9 cellular contexts compared by ENCODE assay signal in the genomic region with DNA sequence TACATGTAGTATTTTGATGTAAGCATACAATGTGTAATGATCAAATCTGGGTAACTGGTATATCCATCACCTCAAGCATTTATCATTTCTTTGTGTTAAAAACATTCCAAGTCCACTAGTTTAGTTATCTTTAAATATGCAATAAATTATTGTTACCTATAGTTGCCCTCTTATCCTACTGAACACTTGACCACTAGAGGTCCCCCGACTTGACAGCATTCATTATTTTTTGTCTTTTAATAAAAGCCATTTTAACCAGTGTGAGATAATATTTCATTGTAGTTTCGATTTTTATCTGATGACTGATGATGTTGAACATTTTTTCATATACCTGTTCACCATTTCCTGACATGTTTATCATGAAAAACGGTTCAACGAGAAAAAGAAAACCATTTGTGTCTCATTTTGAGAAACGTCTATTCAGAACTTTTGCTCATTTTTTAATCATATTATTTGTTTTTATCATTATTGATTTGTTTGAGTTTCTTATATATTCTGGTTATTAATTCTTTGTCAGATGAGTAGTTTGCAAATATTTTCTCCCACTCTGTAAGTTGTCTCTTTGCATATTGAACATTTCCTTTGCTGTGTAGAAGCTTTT.
DNase-seq lines count a peak whose midpoint lies in the region; ATAC-seq, FAIRE-seq and TF ChIP-seq lines count a peak whose summit lies in the region.
"Had no signal": no experiment of that assay in that cellular context is flagged by ENCODE, and none has a peak within 500 bp of the region (broad histone marks: within the 10 kb centered on the region; RNA-seq: fewer than 3 reads in every experiment).

No MANE protein-coding gene starts in this region.

- intact Hi-C loops in IMR-90 (cut with micrococcal nuclease), result loop anchor here (2.0 kb wide), 1 partner anchor 167 kb away; no protein-coding TSS in a partner anchor
- intact Hi-C loops in right lobe of liver (cut with DNase I), result no loop called here
- intact Hi-C loops in activated CD4-positive, alpha-beta T cell treated with anti-CD3 and anti-CD28 coated beads, Interleukin-2, amount 10 ng/mL, durations not matched to agents 24 days and 14 days (cut with micrococcal nuclease), result no loop called here

- in situ Hi-C loops in IMR-90 (cut with MboI; ENCODE audit: low sequenced_read_pairs), result no loop called here

- no peak overlapping the region for H2AK9ac ChIP-seq in IMR-90 (replicated peaks; ENCODE audit: low read depth, low read length, poor library complexity)

- no peak overlapping the region for H3K18ac ChIP-seq in IMR-90 (ENCODE audit: low read depth, low read length)

- H3K9me3 ChIP-seq in IMR-90 (ENCODE audit: control insufficient read depth, insufficient read depth, low read length), result no peaks in the 10 kb centered on the region
- no peaks in the 10 kb centered on the region for H3K9me3 ChIP-seq in adipocyte (ENCODE audit: control insufficient read depth, low read length)
- no peaks in the 10 kb centered on the region for H3K9me3 ChIP-seq in right lobe of liver

- H2BK5ac ChIP-seq in IMR-90 (ENCODE audit: low read depth, low read length, poor library complexity, severe bottlenecking), result no peak overlapping the region

- H3K4me3 ChIP-seq in IMR-90 (ENCODE audit: insufficient read depth, low read depth, low read length) (no peak overlapping the region), adipocyte (ENCODE audit: low read length) (no peak overlapping the region), right lobe of liver (no peak overlapping the region)

- H3K27ac Mint-ChIP-seq in T-cell, result no peak overlapping the region
- H3K27ac Mint-ChIP-seq in activated CD4-positive, alpha-beta T cell treated with anti-CD3 and anti-CD28 coated beads, Interleukin-2, amount 10 ng/mL, durations not matched to agents 24 days and 14 days, result no peak overlapping the region
- H3K27ac Mint-ChIP-seq in activated CD4-positive, alpha-beta memory T cell treated with anti-CD3 and anti-CD28 coated beads, Interleukin-2, amount 10 ng/mL, durations not matched to agents 7 days and 5 days, result no peak overlapping the region

- no peak overlapping the region for H3K9ac ChIP-seq in IMR-90 (ENCODE audit: low read depth, low read length)
- H3K9ac ChIP-seq in adipocyte (ENCODE audit: low read length), result no peak overlapping the region

- DNase-seq in IMR-90 (peak; percentile 21), adipocyte (ENCODE audit: low read depth) (peak; percentile 36), right lobe of liver (no peak), T-cell (no peak)
- no peak for DNase-seq in activated CD4-positive, alpha-beta T cell treated with anti-CD3 and anti-CD28 coated beads for 48 hours
- DNase-seq in activated CD4-positive, alpha-beta T cell treated with anti-CD3 and anti-CD28 coated beads, Interleukin-2, amount 10 ng/mL, durations not matched to agents 24 days and 14 days, result no peak
- no peak for DNase-seq in activated CD4-positive, alpha-beta memory T cell treated with anti-CD3 and anti-CD28 coated beads, Interleukin-2, amount 10 ng/mL, durations not matched to agents 7 days and 5 days
- DNase-seq: activated effector memory CD4-positive, alpha-beta T cell treated with Interleukin-2 at 50 U/mL for 16 hours had no signal

- H2AFZ ChIP-seq in IMR-90 (replicated peaks; ENCODE audit: low read length, poor library complexity), result no peak overlapping the region

- POLR2A ChIA-PET in IMR-90 (lab: Charles Lee; ENCODE audit: unreplicated experiment) (no interaction called here), T-cell (lab: Charles Lee) (no interaction called here)
- POLR2A ChIA-PET in activated CD4-positive, alpha-beta memory T cell treated with anti-CD3 and anti-CD28 coated beads, Interleukin-2, amount 10 ng/mL, durations not matched to agents 7 days and 5 days (lab: Charles Lee), result no interaction called here

- H2BK120ac ChIP-seq in IMR-90 (ENCODE audit: low read depth, low read length), result no peak overlapping the region

- H3K4me2 ChIP-seq in IMR-90 (ENCODE audit: low read depth, low read length), result no peak overlapping the region

- no peaks in the 10 kb centered on the region for H3K4me1 Mint-ChIP-seq in T-cell
- H3K4me1 Mint-ChIP-seq in activated CD4-positive, alpha-beta T cell treated with anti-CD3 and anti-CD28 coated beads, Interleukin-2, amount 10 ng/mL, durations not matched to agents 24 days and 14 days, result no peaks in the 10 kb centered on the region
- no peaks in the 10 kb centered on the region for H3K4me1 Mint-ChIP-seq in activated CD4-positive, alpha-beta memory T cell treated with anti-CD3 and anti-CD28 coated beads, Interleukin-2, amount 10 ng/mL, durations not matched to agents 7 days and 5 days

- H3K79me1 ChIP-seq in IMR-90 (ENCODE audit: low read depth in 1 of 2, low read length in 2 of 2), result no peaks in the 10 kb centered on the region

- no peak overlapping the region for H4K8ac ChIP-seq in IMR-90 (ENCODE audit: low read depth in 2 of 2, low read length in 2 of 2)

- ATAC-seq in IMR-90 (ENCODE audit: low read depth) (no peak), right lobe of liver (peak in 3 of 4 donors; percentile 28 to 44 (median 36)), T-cell (replicated peaks in 1 of 4) (no peak)

- no peak overlapping the region for H2AK5ac ChIP-seq in IMR-90 (ENCODE audit: low read depth, low read length)

- peak; percentile 90 for FAIRE-seq in G401.6 (lab: Jason Lieb, UNC)

- H3K36me3 ChIP-seq in IMR-90 (ENCODE audit: control insufficient read depth, insufficient read depth, low read length) (no peaks in the 10 kb centered on the region), adipocyte (ENCODE audit: control insufficient read depth, insufficient read depth, low read length, severe bottlenecking) (no peaks in the 10 kb centered on the region), right lobe of liver (no peaks in the 10 kb centered on the region)

- H4K20me1 ChIP-seq in IMR-90 (ENCODE audit: insufficient read depth, low read length), result no peaks in the 10 kb centered on the region

- no peak overlapping the region for H2BK15ac ChIP-seq in IMR-90 (ENCODE audit: low read depth, low read length)

- WGBS in IMR-90 (ENCODE audit: extremely low coverage in 2 of 2, insufficient read length in 1 of 2), 2 experiments, result no CpG with 5 or more reads among the region's 5 CpGs
- 51% methylated on average over 5 of the region's 5 CpGs for WGBS in right lobe of liver (ENCODE audit: insufficient coverage, low coverage, low lambda C conversion rate, missing lambda C conversion rate)

- dilution Hi-C loops in IMR-90 (cut with HindIII; ENCODE audit: low sequenced_read_pairs, unreplicated experiment), result no loop called here

- H3K23ac ChIP-seq in IMR-90 (ENCODE audit: low read depth, low read length), result no peak overlapping the region

- CTCF ChIA-PET in IMR-90 (lab: Yijun Ruan, JAX) (no interaction called here), T-cell (lab: Charles Lee) (no interaction called here)
- CTCF ChIA-PET in activated CD4-positive, alpha-beta memory T cell treated with anti-CD3 and anti-CD28 coated beads, Interleukin-2, amount 10 ng/mL, durations not matched to agents 7 days and 5 days (lab: Charles Lee), result no interaction called here

- no peak overlapping the region for H3K56ac ChIP-seq in IMR-90 (ENCODE audit: extremely low read depth, insufficient read depth, low read length)

- no peak for TF ChIP-seq RAD21 in IMR-90 (IDR thresholded peaks at IDR 0.05; ENCODE audit: low read length)

- BruUV-seq in IMR-90 (replicated peaks; lab: Mats Ljungman, UMichigan), result no TSS peak

- TF ChIP-seq CTCF in IMR-90 (conservative IDR thresholded peaks at IDR 0.05; ENCODE audit: low read depth, low read length), result peak; percentile 31; the same call in 1 of the 2 replicates
- peak; percentile 28 to 61 (median 41) for TF ChIP-seq CTCF in right lobe of liver (IDR thresholded peaks at IDR 0.05)

- no peaks in the 10 kb centered on the region for H3K9me1 ChIP-seq in IMR-90 (ENCODE audit: insufficient read depth, low read length)

- TF ChIP-seq POLR2A in IMR-90 (IDR thresholded peaks at IDR 0.05; ENCODE audit: low read depth, low read length), result no peak
- TF ChIP-seq POLR2A in right lobe of liver (IDR thresholded peaks at IDR 0.05), result no peak

- no peaks in the 10 kb centered on the region for H3K27me3 Mint-ChIP-seq in T-cell
- H3K27me3 Mint-ChIP-seq in activated CD4-positive, alpha-beta T cell treated with anti-CD3 and anti-CD28 coated beads, Interleukin-2, amount 10 ng/mL, durations not matched to agents 24 days and 14 days, result no peaks in the 10 kb centered on the region
- no peaks in the 10 kb centered on the region for H3K27me3 Mint-ChIP-seq in activated CD4-positive, alpha-beta memory T cell treated with anti-CD3 and anti-CD28 coated beads, Interleukin-2, amount 10 ng/mL, durations not matched to agents 7 days and 5 days

- no peak overlapping the region for H3K4ac ChIP-seq in IMR-90 (ENCODE audit: low read depth, low read length)

- H3K9me3 Mint-ChIP-seq in T-cell, result peaks cover 0 to 4% (median 0%) of the 10 kb centered on the region in 3 donors
- H3K9me3 Mint-ChIP-seq in activated CD4-positive, alpha-beta T cell treated with anti-CD3 and anti-CD28 coated beads, Interleukin-2, amount 10 ng/mL, durations not matched to agents 24 days and 14 days, result no peaks in the 10 kb centered on the region
- H3K9me3 Mint-ChIP-seq in activated CD4-positive, alpha-beta memory T cell treated with anti-CD3 and anti-CD28 coated beads, Interleukin-2, amount 10 ng/mL, durations not matched to agents 7 days and 5 days, result peaks cover 3% of the 10 kb centered on the region

- no peak overlapping the region for H3K4me3 Mint-ChIP-seq in T-cell
- H3K4me3 Mint-ChIP-seq in activated CD4-positive, alpha-beta T cell treated with anti-CD3 and anti-CD28 coated beads, Interleukin-2, amount 10 ng/mL, durations not matched to agents 24 days and 14 days, result no peak overlapping the region
- no peak overlapping the region for H3K4me3 Mint-ChIP-seq in activated CD4-positive, alpha-beta memory T cell treated with anti-CD3 and anti-CD28 coated beads, Interleukin-2, amount 10 ng/mL, durations not matched to agents 7 days and 5 days

- no peak overlapping the region for H4K91ac ChIP-seq in IMR-90 (ENCODE audit: insufficient read depth, low read depth, low read length)

- H4K5ac ChIP-seq in IMR-90 (ENCODE audit: low read depth, low read length), result no peak overlapping the region

- no peaks in the 10 kb centered on the region for H3K36me3 Mint-ChIP-seq in T-cell
- H3K36me3 Mint-ChIP-seq in activated CD4-positive, alpha-beta T cell treated with anti-CD3 and anti-CD28 coated beads, Interleukin-2, amount 10 ng/mL, durations not matched to agents 24 days and 14 days (ENCODE audit: low read depth), result no peaks in the 10 kb centered on the region
- no peaks in the 10 kb centered on the region for H3K36me3 Mint-ChIP-seq in activated CD4-positive, alpha-beta memory T cell treated with anti-CD3 and anti-CD28 coated beads, Interleukin-2, amount 10 ng/mL, durations not matched to agents 7 days and 5 days (ENCODE audit: low read depth)

- H2BK20ac ChIP-seq in IMR-90 (ENCODE audit: low read depth, low read length), result no peak overlapping the region

- no peak overlapping the region for H3K14ac ChIP-seq in IMR-90 (replicated peaks; ENCODE audit: low read depth, low read length)

- H3K4me1 ChIP-seq in IMR-90 (ENCODE audit: control insufficient read depth, insufficient read depth, low read length), result no peaks in the 10 kb centered on the region
- no peaks in the 10 kb centered on the region for H3K4me1 ChIP-seq in adipocyte (ENCODE audit: control insufficient read depth, insufficient read depth, low read length)
- no peaks in the 10 kb centered on the region for H3K4me1 ChIP-seq in right lobe of liver

- no peaks in the 10 kb centered on the region for H3K27me3 ChIP-seq in IMR-90 (ENCODE audit: control insufficient read depth, insufficient read depth, low read length)
- no peaks in the 10 kb centered on the region for H3K27me3 ChIP-seq in adipocyte (replicated peaks; ENCODE audit: control insufficient read depth, insufficient read depth, low read length)
- no peaks in the 10 kb centered on the region for H3K27me3 ChIP-seq in right lobe of liver

- H3K27ac ChIP-seq in IMR-90 (ENCODE audit: insufficient read depth, low read length) (no peak overlapping the region), right lobe of liver (no peak overlapping the region)

Comparison
In these comparisons a context has a peak if more than half of its experiments do, and no peak if none do; other contexts are left out.
1. ATAC-seq: peak in right lobe of liver (3 of 4); none in IMR-90 (single experiment) and T-cell (0 of 4).
2. DNase-seq: peak in IMR-90 (single experiment) and adipocyte (single experiment); none in right lobe of liver (0 of 3), activated CD4-positive, alpha-beta T cell treated with anti-CD3 and anti-CD28 coated beads for 48 hours (single experiment), T-cell (0 of 34), activated CD4-positive, alpha-beta T cell treated with anti-CD3 and anti-CD28 coated beads, Interleukin-2, amount 10 ng/mL, durations not matched to agents 24 days and 14 days (single experiment) and activated CD4-positive, alpha-beta memory T cell treated with anti-CD3 and anti-CD28 coated beads, Interleukin-2, amount 10 ng/mL, durations not matched to agents 7 days and 5 days (single experiment).